1 cellular context compared by ENCODE assay signal in the genomic region with DNA sequence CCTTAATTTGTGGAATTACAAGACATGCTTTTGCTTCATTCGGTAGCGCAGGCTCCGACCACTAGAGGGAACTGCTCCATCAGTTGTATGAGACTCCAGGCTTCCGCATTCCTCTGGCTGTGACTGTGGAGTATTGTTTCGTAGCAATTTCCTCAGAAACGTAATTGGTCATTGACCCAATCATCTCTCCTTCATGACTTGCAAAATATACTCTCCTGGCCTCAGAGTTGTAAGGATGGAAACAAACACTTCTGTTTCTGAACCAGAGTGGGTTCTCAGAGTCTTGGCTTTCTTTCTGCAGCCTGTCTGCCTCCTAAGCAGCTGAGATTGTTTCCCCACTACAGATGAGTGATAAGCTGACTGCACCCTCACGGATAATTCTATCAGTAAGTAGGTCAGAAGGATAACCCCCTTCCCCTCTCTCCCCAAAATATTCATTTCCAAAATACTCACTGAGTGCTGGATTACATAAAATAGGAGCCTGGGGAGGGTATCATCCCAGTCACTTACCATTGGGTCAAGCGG.
A peak's percentile ranks its signal among the peaks of the same experiment; 100 is the strongest.
TF ChIP-seq lines count a peak whose summit lies in the region.

No MANE protein-coding gene starts in this region.

TF ChIP-seq in HepG2, 621 proteins besides CTCF, POLR2A, EP300 and RAD21 (continued from another document and continues in another):
- TF ChIP-seq KDM5A (IDR thresholded peaks at IDR 0.05; ENCODE audit: borderline replicate concordance, low read length) = no peak
- no peak for TF ChIP-seq ZNF101 (CRISPR knock-in tag; IDR thresholded peaks at IDR 0.05; ENCODE audit: borderline replicate concordance, low read depth)
- TF ChIP-seq, protein P1, sequence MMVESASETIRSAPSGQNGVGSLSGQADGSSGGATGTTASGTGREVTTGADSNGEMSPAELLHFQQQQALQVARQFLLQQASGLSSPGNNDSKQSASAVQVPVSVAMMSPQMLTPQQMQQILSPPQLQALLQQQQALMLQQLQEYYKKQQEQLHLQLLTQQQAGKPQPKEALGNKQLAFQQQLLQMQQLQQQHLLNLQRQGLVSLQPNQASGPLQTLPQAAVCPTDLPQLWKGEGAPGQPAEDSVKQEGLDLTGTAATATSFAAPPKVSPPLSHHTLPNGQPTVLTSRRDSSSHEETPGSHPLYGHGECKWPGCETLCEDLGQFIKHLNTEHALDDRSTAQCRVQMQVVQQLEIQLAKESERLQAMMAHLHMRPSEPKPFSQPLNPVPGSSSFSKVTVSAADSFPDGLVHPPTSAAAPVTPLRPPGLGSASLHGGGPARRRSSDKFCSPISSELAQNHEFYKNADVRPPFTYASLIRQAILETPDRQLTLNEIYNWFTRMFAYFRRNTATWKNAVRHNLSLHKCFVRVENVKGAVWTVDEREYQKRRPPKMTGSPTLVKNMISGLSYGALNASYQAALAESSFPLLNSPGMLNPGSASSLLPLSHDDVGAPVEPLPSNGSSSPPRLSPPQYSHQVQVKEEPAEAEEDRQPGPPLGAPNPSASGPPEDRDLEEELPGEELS (CRISPR knock-in tag; IDR thresholded peaks at IDR 0.05) = no peak
- TF ChIP-seq, protein P2, sequence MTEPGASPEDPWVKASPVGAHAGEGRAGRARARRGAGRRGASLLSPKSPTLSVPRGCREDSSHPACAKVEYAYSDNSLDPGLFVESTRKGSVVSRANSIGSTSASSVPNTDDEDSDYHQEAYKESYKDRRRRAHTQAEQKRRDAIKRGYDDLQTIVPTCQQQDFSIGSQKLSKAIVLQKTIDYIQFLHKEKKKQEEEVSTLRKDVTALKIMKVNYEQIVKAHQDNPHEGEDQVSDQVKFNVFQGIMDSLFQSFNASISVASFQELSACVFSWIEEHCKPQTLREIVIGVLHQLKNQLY (CRISPR knock-in tag; IDR thresholded peaks at IDR 0.05) = no peak
- no peak for TF ChIP-seq ZNF446 (CRISPR knock-in tag; IDR thresholded peaks at IDR 0.05)
- TF ChIP-seq, protein P3, sequence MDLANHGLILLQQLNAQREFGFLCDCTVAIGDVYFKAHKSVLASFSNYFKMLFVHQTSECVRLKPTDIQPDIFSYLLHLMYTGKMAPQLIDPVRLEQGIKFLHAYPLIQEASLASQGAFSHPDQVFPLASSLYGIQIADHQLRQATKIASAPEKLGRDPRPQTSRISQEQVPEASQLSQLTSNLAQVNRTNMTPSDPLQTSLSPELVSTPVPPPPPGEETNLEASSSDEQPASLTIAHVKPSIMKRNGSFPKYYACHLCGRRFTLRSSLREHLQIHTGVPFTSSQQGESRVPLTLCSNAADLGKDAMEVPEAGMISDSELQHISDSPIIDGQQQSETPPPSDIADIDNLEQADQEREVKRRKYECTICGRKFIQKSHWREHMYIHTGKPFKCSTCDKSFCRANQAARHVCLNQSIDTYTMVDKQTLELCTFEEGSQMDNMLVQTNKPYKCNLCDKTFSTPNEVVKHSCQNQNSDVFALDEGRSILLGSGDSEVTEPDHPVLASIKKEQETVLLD (CRISPR knock-in tag; IDR thresholded peaks at IDR 0.05; ENCODE audit: low read depth) = no peak
- no peak for TF ChIP-seq EHMT2 (IDR thresholded peaks at IDR 0.05; ENCODE audit: borderline replicate concordance, low read depth, low read length)
- TF ChIP-seq FOXJ3 (CRISPR knock-in tag; IDR thresholded peaks at IDR 0.05; ENCODE audit: borderline replicate concordance) = no peak
- TF ChIP-seq CREB1 (IDR thresholded peaks at IDR 0.05) = peak; percentile 34; the same call in 1 of the 2 replicates
- TF ChIP-seq CREB1 (CRISPR knock-in tag; IDR thresholded peaks at IDR 0.05) = peak; percentile 68
- TF ChIP-seq TGIF2 (CRISPR knock-in tag; IDR thresholded peaks at IDR 0.05) = no peak
- TF ChIP-seq PHF20 (CRISPR knock-in tag; IDR thresholded peaks at IDR 0.05) = peak; percentile 30; the same call in 1 of the 2 replicates
- TF ChIP-seq PREB (CRISPR knock-in tag; IDR thresholded peaks at IDR 0.05) = no peak
- 0 out of 2 replicates have a peak, but pooled peaks have one; percentile 23 for TF ChIP-seq YEATS2 (CRISPR knock-in tag; IDR thresholded peaks at IDR 0.05; ENCODE audit: borderline replicate concordance)
- no peak for TF ChIP-seq ZBTB8A (CRISPR knock-in tag; IDR thresholded peaks at IDR 0.05; ENCODE audit: borderline replicate concordance, low read depth)
- no peak for TF ChIP-seq ZNF674 (CRISPR knock-in tag; IDR thresholded peaks at IDR 0.05; ENCODE audit: low read depth)
- no peak for TF ChIP-seq ZNF354B (CRISPR knock-in tag; IDR thresholded peaks at IDR 0.05)
- no peak for TF ChIP-seq SNAPC4 (CRISPR knock-in tag; IDR thresholded peaks at IDR 0.05)
- peak; percentile 85 for TF ChIP-seq ZBTB21 (CRISPR knock-in tag; IDR thresholded peaks at IDR 0.05)
- TF ChIP-seq, protein P4, sequence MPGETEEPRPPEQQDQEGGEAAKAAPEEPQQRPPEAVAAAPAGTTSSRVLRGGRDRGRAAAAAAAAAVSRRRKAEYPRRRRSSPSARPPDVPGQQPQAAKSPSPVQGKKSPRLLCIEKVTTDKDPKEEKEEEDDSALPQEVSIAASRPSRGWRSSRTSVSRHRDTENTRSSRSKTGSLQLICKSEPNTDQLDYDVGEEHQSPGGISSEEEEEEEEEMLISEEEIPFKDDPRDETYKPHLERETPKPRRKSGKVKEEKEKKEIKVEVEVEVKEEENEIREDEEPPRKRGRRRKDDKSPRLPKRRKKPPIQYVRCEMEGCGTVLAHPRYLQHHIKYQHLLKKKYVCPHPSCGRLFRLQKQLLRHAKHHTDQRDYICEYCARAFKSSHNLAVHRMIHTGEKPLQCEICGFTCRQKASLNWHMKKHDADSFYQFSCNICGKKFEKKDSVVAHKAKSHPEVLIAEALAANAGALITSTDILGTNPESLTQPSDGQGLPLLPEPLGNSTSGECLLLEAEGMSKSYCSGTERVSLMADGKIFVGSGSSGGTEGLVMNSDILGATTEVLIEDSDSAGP (CRISPR knock-in tag; IDR thresholded peaks at IDR 0.05; ENCODE audit: borderline replicate concordance) = no peak
- TF ChIP-seq MLLT10 (CRISPR knock-in tag; IDR thresholded peaks at IDR 0.05) = no peak
- no peak for TF ChIP-seq HBP1 (CRISPR knock-in tag; IDR thresholded peaks at IDR 0.05; ENCODE audit: low read depth)
- TF ChIP-seq TFAP4 (IDR thresholded peaks at IDR 0.05; ENCODE audit: borderline replicate concordance, low read depth) = no peak
- no peak for TF ChIP-seq STAT6 (CRISPR knock-in tag; IDR thresholded peaks at IDR 0.05; ENCODE audit: borderline replicate concordance)
- TF ChIP-seq, protein P5, sequence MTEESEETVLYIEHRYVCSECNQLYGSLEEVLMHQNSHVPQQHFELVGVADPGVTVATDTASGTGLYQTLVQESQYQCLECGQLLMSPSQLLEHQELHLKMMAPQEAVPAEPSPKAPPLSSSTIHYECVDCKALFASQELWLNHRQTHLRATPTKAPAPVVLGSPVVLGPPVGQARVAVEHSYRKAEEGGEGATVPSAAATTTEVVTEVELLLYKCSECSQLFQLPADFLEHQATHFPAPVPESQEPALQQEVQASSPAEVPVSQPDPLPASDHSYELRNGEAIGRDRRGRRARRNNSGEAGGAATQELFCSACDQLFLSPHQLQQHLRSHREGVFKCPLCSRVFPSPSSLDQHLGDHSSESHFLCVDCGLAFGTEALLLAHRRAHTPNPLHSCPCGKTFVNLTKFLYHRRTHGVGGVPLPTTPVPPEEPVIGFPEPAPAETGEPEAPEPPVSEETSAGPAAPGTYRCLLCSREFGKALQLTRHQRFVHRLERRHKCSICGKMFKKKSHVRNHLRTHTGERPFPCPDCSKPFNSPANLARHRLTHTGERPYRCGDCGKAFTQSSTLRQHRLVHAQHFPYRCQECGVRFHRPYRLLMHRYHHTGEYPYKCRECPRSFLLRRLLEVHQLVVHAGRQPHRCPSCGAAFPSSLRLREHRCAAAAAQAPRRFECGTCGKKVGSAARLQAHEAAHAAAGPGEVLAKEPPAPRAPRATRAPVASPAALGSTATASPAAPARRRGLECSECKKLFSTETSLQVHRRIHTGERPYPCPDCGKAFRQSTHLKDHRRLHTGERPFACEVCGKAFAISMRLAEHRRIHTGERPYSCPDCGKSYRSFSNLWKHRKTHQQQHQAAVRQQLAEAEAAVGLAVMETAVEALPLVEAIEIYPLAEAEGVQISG (CRISPR knock-in tag; IDR thresholded peaks at IDR 0.05) = peak; percentile 52; the same call in 1 of the 2 replicates
- no peak for TF ChIP-seq KLF15 (CRISPR knock-in tag; IDR thresholded peaks at IDR 0.05; ENCODE audit: borderline replicate concordance)
- peak; percentile 23; the same call in 1 of the 2 replicates for TF ChIP-seq NFYC (CRISPR knock-in tag; IDR thresholded peaks at IDR 0.05)
- TF ChIP-seq PHF21A (CRISPR knock-in tag; IDR thresholded peaks at IDR 0.05) = peak; percentile 23; the same call in 1 of the 2 replicates
- peak; percentile 69; the same call in 1 of the 2 replicates for TF ChIP-seq ELF4 (CRISPR knock-in tag; IDR thresholded peaks at IDR 0.05; ENCODE audit: borderline replicate concordance)
- no peak for TF ChIP-seq FOXA1 (IDR thresholded peaks at IDR 0.05)
- TF ChIP-seq FOXA1 (CRISPR knock-in tag; IDR thresholded peaks at IDR 0.05) = no peak
- TF ChIP-seq ZNF3 (CRISPR knock-in tag; IDR thresholded peaks at IDR 0.05) = no peak
- TF ChIP-seq ZNF550 (CRISPR knock-in tag; IDR thresholded peaks at IDR 0.05; ENCODE audit: borderline replicate concordance) = no peak
- no peak for TF ChIP-seq ZNF629 (CRISPR knock-in tag; conservative IDR thresholded peaks at IDR 0.05)
